1 cellular context compared by ENCODE assay signal in genomic region chr16:49483251-49483650, GRCh38.
TF ChIP-seq lines count a peak whose summit lies in the region.

No MANE protein-coding gene starts in this region.

TF ChIP-seq in H1, 55 proteins besides CTCF, POLR2A, EP300 and RAD21:
- TF ChIP-seq GTF2F1 (IDR thresholded peaks at IDR 0.05; ENCODE audit: borderline replicate concordance, low read depth, low read length), result no peak
- TF ChIP-seq NRF1 (IDR thresholded peaks at IDR 0.05; ENCODE audit: low read depth, low read length), result no peak
- no peak for TF ChIP-seq KDM5A (IDR thresholded peaks at IDR 0.05; ENCODE audit: low read length)
- no peak for TF ChIP-seq POU5F1 (IDR thresholded peaks at IDR 0.05; ENCODE audit: low read depth, low read length)
- TF ChIP-seq, protein P1, sequence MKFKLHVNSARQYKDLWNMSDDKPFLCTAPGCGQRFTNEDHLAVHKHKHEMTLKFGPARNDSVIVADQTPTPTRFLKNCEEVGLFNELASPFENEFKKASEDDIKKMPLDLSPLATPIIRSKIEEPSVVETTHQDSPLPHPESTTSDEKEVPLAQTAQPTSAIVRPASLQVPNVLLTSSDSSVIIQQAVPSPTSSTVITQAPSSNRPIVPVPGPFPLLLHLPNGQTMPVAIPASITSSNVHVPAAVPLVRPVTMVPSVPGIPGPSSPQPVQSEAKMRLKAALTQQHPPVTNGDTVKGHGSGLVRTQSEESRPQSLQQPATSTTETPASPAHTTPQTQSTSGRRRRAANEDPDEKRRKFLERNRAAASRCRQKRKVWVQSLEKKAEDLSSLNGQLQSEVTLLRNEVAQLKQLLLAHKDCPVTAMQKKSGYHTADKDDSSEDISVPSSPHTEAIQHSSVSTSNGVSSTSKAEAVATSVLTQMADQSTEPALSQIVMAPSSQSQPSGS (IDR thresholded peaks at IDR 0.05; ENCODE audit: low read length), result no peak
- TF ChIP-seq TBP (IDR thresholded peaks at IDR 0.05; ENCODE audit: low read depth, low read length), result no peak
- no peak for TF ChIP-seq SIX5 (IDR thresholded peaks at IDR 0.05; ENCODE audit: low read depth, low read length)
- TF ChIP-seq CBX8 (IDR thresholded peaks at IDR 0.05; ENCODE audit: borderline replicate concordance, low read depth, low read length), result no peak
- TF ChIP-seq BRCA1 (IDR thresholded peaks at IDR 0.05; ENCODE audit: low read depth, low read length), result no peak
- TF ChIP-seq, protein P2, sequence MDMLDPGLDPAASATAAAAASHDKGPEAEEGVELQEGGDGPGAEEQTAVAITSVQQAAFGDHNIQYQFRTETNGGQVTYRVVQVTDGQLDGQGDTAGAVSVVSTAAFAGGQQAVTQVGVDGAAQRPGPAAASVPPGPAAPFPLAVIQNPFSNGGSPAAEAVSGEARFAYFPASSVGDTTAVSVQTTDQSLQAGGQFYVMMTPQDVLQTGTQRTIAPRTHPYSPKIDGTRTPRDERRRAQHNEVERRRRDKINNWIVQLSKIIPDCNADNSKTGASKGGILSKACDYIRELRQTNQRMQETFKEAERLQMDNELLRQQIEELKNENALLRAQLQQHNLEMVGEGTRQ (IDR thresholded peaks at IDR 0.05; ENCODE audit: low read length), result no peak
- TF ChIP-seq, protein P3, sequence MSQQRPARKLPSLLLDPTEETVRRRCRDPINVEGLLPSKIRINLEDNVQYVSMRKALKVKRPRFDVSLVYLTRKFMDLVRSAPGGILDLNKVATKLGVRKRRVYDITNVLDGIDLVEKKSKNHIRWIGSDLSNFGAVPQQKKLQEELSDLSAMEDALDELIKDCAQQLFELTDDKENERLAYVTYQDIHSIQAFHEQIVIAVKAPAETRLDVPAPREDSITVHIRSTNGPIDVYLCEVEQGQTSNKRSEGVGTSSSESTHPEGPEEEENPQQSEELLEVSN (IDR thresholded peaks at IDR 0.05), result no peak
- no peak for TF ChIP-seq SUZ12 (IDR thresholded peaks at IDR 0.05; ENCODE audit: low read length)
- TF ChIP-seq YY1 (IDR thresholded peaks at IDR 0.05; ENCODE audit: low read depth, low read length), result no peak
- TF ChIP-seq EZH2 (IDR thresholded peaks at IDR 0.05; ENCODE audit: low read depth, low read length, severe bottlenecking), result no peak
- TF ChIP-seq ASH2L (IDR thresholded peaks at IDR 0.05; ENCODE audit: low read length), result no peak
- no peak for TF ChIP-seq RNF2 (IDR thresholded peaks at IDR 0.05; ENCODE audit: borderline replicate concordance, low read depth, low read length, missing control alignments, poor library complexity, severe bottlenecking)
- no peak for TF ChIP-seq RFX5 (IDR thresholded peaks at IDR 0.05; ENCODE audit: borderline replicate concordance, low read depth, low read length)
